In genomic region chr2:43980902-43981301, GRCh38 we compare ENCODE assay signal across 23 cellular contexts. TPM values are rescaled to one million over a fixed set of nuclear protein-coding genes. Genes with fewer than 3 reads are reported as not detected.
DNase-seq lines count a peak whose midpoint lies in the region; ATAC-seq, FAIRE-seq and TF ChIP-seq lines count a peak whose summit lies in the region.
"Had no signal": no experiment of that assay in that cellular context is flagged by ENCODE, and none has a peak within 500 bp of the region (broad histone marks: within the 10 kb centered on the region; RNA-seq: fewer than 3 reads in every experiment).

No MANE protein-coding gene starts in this region.

- peak; percentile 42 for ATAC-seq in activated CD4-positive, alpha-beta T cell treated with anti-CD3 and anti-CD28 coated beads for 36 hours
- ATAC-seq in activated T-cell treated with anti-CD3 and anti-CD28 coated beads, Interleukin-2, amount 50 U/mL, for 4 hours, result peak; percentile 52 to 72
- ATAC-seq: CD8-positive, alpha-beta T cell; Right ventricle myocardium inferior had no signal

- TF ChIP-seq POLR2A in GM12891 (IDR thresholded peaks at IDR 0.05; ENCODE audit: low read depth, low read length), result no peak

- POLR2A ChIA-PET in activated CD4-positive, alpha-beta T cell treated with anti-CD3 and anti-CD28 coated beads for 36 hours (lab: Charles Lee), result no interaction called here

- no peaks in the 10 kb centered on the region for H3K9me3 Mint-ChIP-seq in activated CD4-positive, alpha-beta T cell treated with anti-CD3 and anti-CD28 coated beads for 36 hours (ENCODE audit: low read depth)
- no peaks in the 10 kb centered on the region for H3K9me3 Mint-ChIP-seq in activated T-cell treated with anti-CD3 and anti-CD28 coated beads, Interleukin-2, amount 50 U/mL, for 4 hours
- no peaks in the 10 kb centered on the region for H3K9me3 Mint-ChIP-seq in activated naive CD8-positive, alpha-beta T cell (ENCODE audit: low read depth)
- H3K9me3 Mint-ChIP-seq: CD8-positive, alpha-beta T cell; H9 had no signal

- H3K4me1 Mint-ChIP-seq in activated CD4-positive, alpha-beta T cell treated with anti-CD3 and anti-CD28 coated beads for 36 hours, result peaks cover 21% of the 10 kb centered on the region
- peaks cover 17% of the 10 kb centered on the region for H3K4me1 Mint-ChIP-seq in activated T-cell treated with anti-CD3 and anti-CD28 coated beads, Interleukin-2, amount 50 U/mL, for 4 hours (ENCODE audit: low read depth)
- peaks cover 23% of the 10 kb centered on the region for H3K4me1 Mint-ChIP-seq in activated naive CD8-positive, alpha-beta T cell (ENCODE audit: low read depth)

- H3K27ac Mint-ChIP-seq in activated CD4-positive, alpha-beta T cell treated with anti-CD3 and anti-CD28 coated beads for 36 hours, result peak overlapping the region; percentile 55
- H3K27ac Mint-ChIP-seq in activated naive CD8-positive, alpha-beta T cell, result peak overlapping the region; percentile 73
- H3K27ac Mint-ChIP-seq: CD8-positive, alpha-beta T cell had no signal

- no peak overlapping the region for H3K4me3 Mint-ChIP-seq in activated CD4-positive, alpha-beta T cell treated with anti-CD3 and anti-CD28 coated beads for 36 hours
- H3K4me3 Mint-ChIP-seq in activated T-cell treated with anti-CD3 and anti-CD28 coated beads, Interleukin-2, amount 50 U/mL, for 4 hours, result no peak overlapping the region
- no peak overlapping the region for H3K4me3 Mint-ChIP-seq in activated naive CD8-positive, alpha-beta T cell
- H3K4me3 Mint-ChIP-seq: CD8-positive, alpha-beta T cell; H9 had no signal

- CTCF ChIA-PET in activated CD4-positive, alpha-beta T cell treated with anti-CD3 and anti-CD28 coated beads for 36 hours (lab: Charles Lee), result no interaction called here

- H3K36me3 Mint-ChIP-seq in activated CD4-positive, alpha-beta T cell treated with anti-CD3 and anti-CD28 coated beads for 36 hours (ENCODE audit: low read depth), result peaks cover 36% of the 10 kb centered on the region
- H3K36me3 Mint-ChIP-seq in activated T-cell treated with anti-CD3 and anti-CD28 coated beads, Interleukin-2, amount 50 U/mL, for 4 hours (ENCODE audit: insufficient read depth), result peaks cover 31% of the 10 kb centered on the region
- peaks cover 4% of the 10 kb centered on the region for H3K36me3 Mint-ChIP-seq in activated naive CD8-positive, alpha-beta T cell

- H3K27me3 Mint-ChIP-seq in activated CD4-positive, alpha-beta T cell treated with anti-CD3 and anti-CD28 coated beads for 36 hours, result no peaks in the 10 kb centered on the region
- H3K27me3 Mint-ChIP-seq in activated T-cell treated with anti-CD3 and anti-CD28 coated beads, Interleukin-2, amount 50 U/mL, for 4 hours (ENCODE audit: low read depth), result no peaks in the 10 kb centered on the region
- no peaks in the 10 kb centered on the region for H3K27me3 Mint-ChIP-seq in activated naive CD8-positive, alpha-beta T cell

- peak; percentile 31 for DNase-seq in activated CD4-positive, alpha-beta T cell treated with anti-CD3 and anti-CD28 coated beads for 36 hours
- no peak for DNase-seq in activated CD4-positive, alpha-beta T cell treated with anti-CD3 and anti-CD28 coated beads, Interleukin-2, amount 50 U/mL, for 48 hours
- DNase-seq in activated T-cell treated with anti-CD3 and anti-CD28 coated beads, Interleukin-2, amount 50 U/mL, for 4 hours, result no peak
- no peak for DNase-seq in activated T-cell treated with anti-CD3 and anti-CD28 coated beads, Interleukin-2, amount 50 U/mL, for 48 hours
- DNase-seq in GM12891 (ENCODE audit: insufficient read length, low spot score) (no peak), A172 (ENCODE audit: low spot score) (no peak)
- DNase-seq: 8988T; AML-193; C1 segment of cervical spinal cord; CD8-positive, alpha-beta T cell; DND-41; H9; KG1; NCI-H1092; NCI-H1436; NCI-H187 treated with DMSO at 0.1 percent for 48 hours; NCI-H2107; NCI-H446 treated with DMSO at 0.1 percent for 48 hours; NCI-H526 treated with DMSO at 0.1 percent for 48 hours had no signal

- no peak for FAIRE-seq in GM12891 (lab: Jason Lieb, UNC)
- FAIRE-seq: GM12892, HTR-8/SVneo had no signal

- intact Hi-C loops in activated CD4-positive, alpha-beta T cell treated with anti-CD3 and anti-CD28 coated beads for 36 hours (cut with DNase I, micrococcal nuclease), result loop anchor here in 1 of 2 experiments (5.0 kb wide), 1 partner anchor 34 kb away; no protein-coding TSS in a partner anchor

TF ChIP-seq in GM12891, 5 proteins besides CTCF, POLR2A, EP300 and RAD21:
- TF ChIP-seq PAX5 (IDR thresholded peaks at IDR 0.05; ENCODE audit: insufficient read depth, low read length, severe bottlenecking), result no peak
- peak; percentile 75; the same call in 1 of the 2 replicates for TF ChIP-seq POU2F2 (IDR thresholded peaks at IDR 0.05; ENCODE audit: low read depth, low read length)

RNA-seq across cellular contexts. Expression of gene LRPPRC, which starts 14.9 kb away (rescaled TPM):
- total RNA-seq in activated CD4-positive, alpha-beta T cell treated with anti-CD3 and anti-CD28 coated beads for 36 hours, result 100 to 1,000 TPM; 189 to 191 TPM
- total RNA-seq in activated T-cell treated with anti-CD3 and anti-CD28 coated beads, Interleukin-2, amount 50 U/mL, for 4 hours, result 100 to 1,000 TPM; 165 to 211 (median 185) TPM
- polyA plus RNA-seq in GM12891 (2012; ENCODE audit: low read depth, missing spikeins), result 54.3 TPM
- total RNA-seq in A172 (2014; rRNA removed; shearing (Covaris generic)), result 66.2 and 79.8 TPM in 2 replicates
